Comparison of ENCODE assay signal across 23 cellular contexts in genomic region chr13:37481858-37482227, GRCh38.
A peak's percentile ranks its signal among the peaks of the same experiment; 100 is the strongest.
DNase-seq lines count a peak whose midpoint lies in the region; TF ChIP-seq lines count a peak whose summit lies in the region.
"Had no signal": no experiment of that assay in that cellular context is flagged by ENCODE, and none has a peak within 500 bp of the region (broad histone marks: within the 10 kb centered on the region; RNA-seq: fewer than 3 reads in every experiment).

No MANE protein-coding gene starts in this region.

- no peak overlapping the region for H3K9ac ChIP-seq in neuronal stem cell (ENCODE audit: low read depth, low read length, poor library complexity)

- peak overlapping the region; percentile 26 for H2AFZ ChIP-seq in neuronal stem cell (ENCODE audit: low read length)
- H2AFZ ChIP-seq: PC-9 had no signal

- H3K36me3 ChIP-seq in neuronal stem cell (replicated peaks in 1 of 2; ENCODE audit: control insufficient read depth in 2 of 2, insufficient read depth in 2 of 2, low read length in 2 of 2) = no peaks in the 10 kb centered on the region

- H3K27ac Mint-ChIP-seq in chondrocyte (ENCODE audit: unreplicated experiment) = peak overlapping the region; percentile 58
- no peak overlapping the region for H3K27ac Mint-ChIP-seq in activated T-cell treated with anti-CD3 and anti-CD28 coated beads, Interleukin-2, amount 50 U/mL, for 24 hours

- no peak overlapping the region for H2BK120ac ChIP-seq in neuronal stem cell (ENCODE audit: low read depth, low read length)

- no peak overlapping the region for H4K91ac ChIP-seq in neuronal stem cell (ENCODE audit: low read depth, low read length, poor library complexity)

- H3K4ac ChIP-seq in neuronal stem cell (ENCODE audit: low read length) = no peak overlapping the region

- H3K4me3 ChIP-seq in neuronal stem cell (ENCODE audit: low read length in 2 of 2) = no peak overlapping the region
- H3K4me3 ChIP-seq: PC-9 had no signal

- no peaks in the 10 kb centered on the region for H3K27me3 ChIP-seq in neuronal stem cell (ENCODE audit: control insufficient read depth in 3 of 3, insufficient read depth in 3 of 3, low read depth in 1 of 3, low read length in 3 of 3)

- no peak overlapping the region for H3K4me2 ChIP-seq in neuronal stem cell (ENCODE audit: insufficient read depth, low read length, poor library complexity, severe bottlenecking)
- H3K4me2 ChIP-seq: PC-9 had no signal

- no peak overlapping the region for H3K14ac ChIP-seq in neuronal stem cell (ENCODE audit: low read length)

- no peak for TF ChIP-seq CTCF in chondrocyte (IDR thresholded peaks at IDR 0.05)

- H3K79me1 ChIP-seq in neuronal stem cell (ENCODE audit: low read depth, low read length) = no peaks in the 10 kb centered on the region

- H3K4me1 Mint-ChIP-seq in chondrocyte (ENCODE audit: low read depth) = peaks cover 75% of the 10 kb centered on the region
- no peaks in the 10 kb centered on the region for H3K4me1 Mint-ChIP-seq in activated T-cell treated with anti-CD3 and anti-CD28 coated beads, Interleukin-2, amount 50 U/mL, for 24 hours (ENCODE audit: low read depth)

- no CpG with 5 or more reads among the region's 1 CpG for WGBS in neuronal stem cell (ENCODE audit: extremely low coverage in 2 of 2, insufficient read length in 2 of 2, insufficient replicate concordance in 1 of 2), 2 donors

- no peak overlapping the region for H2BK15ac ChIP-seq in neuronal stem cell (ENCODE audit: low read length)

- peaks cover 0 to under 1% of the 10 kb centered on the region in 2 donors for H3K4me1 ChIP-seq in neuronal stem cell (ENCODE audit: control insufficient read depth in 2 of 2, insufficient read depth in 1 of 2, low read depth in 1 of 2, low read length in 2 of 2)

- no peak overlapping the region for H3K18ac ChIP-seq in neuronal stem cell (ENCODE audit: low read length)

- H3K36me3 Mint-ChIP-seq in chondrocyte (ENCODE audit: low read depth) = no peaks in the 10 kb centered on the region
- H3K36me3 Mint-ChIP-seq in activated T-cell treated with anti-CD3 and anti-CD28 coated beads, Interleukin-2, amount 50 U/mL, for 24 hours (ENCODE audit: low read depth) = no peaks in the 10 kb centered on the region

- no peak overlapping the region for H3K27ac ChIP-seq in neuronal stem cell (replicated peaks; ENCODE audit: low read length)
- H3K27ac ChIP-seq: C4-2B, HL-60, PC-9 had no signal

- no peak overlapping the region for H2BK5ac ChIP-seq in neuronal stem cell (ENCODE audit: low read length)

- H2AK5ac ChIP-seq in neuronal stem cell (ENCODE audit: low read depth, low read length) = no peak overlapping the region

- DNase-seq in NCI-H748 (lab: John Stamatoyannopoulos, UW; ENCODE audit: unreplicated experiment) (peak; percentile 51), NCI-H748 treated with DMSO at 0.1 percent for 48 hours (lab: John Stamatoyannopoulos, UW) (no peak), chondrocyte (ENCODE audit: low spot score) (no peak), neuronal stem cell (ENCODE audit: low spot score) (no peak), foreskin melanocyte (no peak)
- DNase-seq in stimulated activated CD4-positive, alpha-beta T cell treated with anti-CD3 and anti-CD28 coated beads, Interleukin-12 subunit alpha, Interleukin-12 subunit beta, amount 100 ng/mL, for 4 hours = no peak
- DNase-seq in activated T-cell treated with anti-CD3 and anti-CD28 coated beads, Interleukin-2, amount 50 U/mL, for 24 hours = no peak
- DNase-seq: 8988T, AML-193, EL, GF-D8, H7, KBM-7, MM.1S, NCI-H1048, NCI-H1436 treated with DMSO at 0.1 percent for 48 hours, NCI-H1930, NCI-H524 treated with DMSO at 0.1 percent for 48 hours, PC-9, RPMI8226, SHP77 had no signal

- H3K9me3 ChIP-seq in neuronal stem cell (replicated peaks in 1 of 2; ENCODE audit: control insufficient read depth in 2 of 2, insufficient read depth in 1 of 2, low read depth in 1 of 2, low read length in 2 of 2) = no peaks in the 10 kb centered on the region

- H4K8ac ChIP-seq in neuronal stem cell (ENCODE audit: low read depth, low read length) = no peak overlapping the region

- H3K23ac ChIP-seq in neuronal stem cell (ENCODE audit: low read depth, low read length, poor library complexity) = no peak overlapping the region

- H3K4me3 Mint-ChIP-seq in chondrocyte (ENCODE audit: unreplicated experiment) = no peak overlapping the region
- no peak overlapping the region for H3K4me3 Mint-ChIP-seq in activated T-cell treated with anti-CD3 and anti-CD28 coated beads, Interleukin-2, amount 50 U/mL, for 24 hours

- H2BK12ac ChIP-seq in neuronal stem cell (ENCODE audit: low read length) = no peak overlapping the region

- peaks cover 4% of the 10 kb centered on the region for H3K9me3 Mint-ChIP-seq in chondrocyte (ENCODE audit: low read depth)
- peaks cover 3% of the 10 kb centered on the region for H3K9me3 Mint-ChIP-seq in activated T-cell treated with anti-CD3 and anti-CD28 coated beads, Interleukin-2, amount 50 U/mL, for 24 hours

- H3K27me3 Mint-ChIP-seq in chondrocyte (ENCODE audit: low read depth) = no peaks in the 10 kb centered on the region
- no peaks in the 10 kb centered on the region for H3K27me3 Mint-ChIP-seq in activated T-cell treated with anti-CD3 and anti-CD28 coated beads, Interleukin-2, amount 50 U/mL, for 24 hours
